Comparison of ENCODE assay signal across 1 cellular context in the genomic region with DNA sequence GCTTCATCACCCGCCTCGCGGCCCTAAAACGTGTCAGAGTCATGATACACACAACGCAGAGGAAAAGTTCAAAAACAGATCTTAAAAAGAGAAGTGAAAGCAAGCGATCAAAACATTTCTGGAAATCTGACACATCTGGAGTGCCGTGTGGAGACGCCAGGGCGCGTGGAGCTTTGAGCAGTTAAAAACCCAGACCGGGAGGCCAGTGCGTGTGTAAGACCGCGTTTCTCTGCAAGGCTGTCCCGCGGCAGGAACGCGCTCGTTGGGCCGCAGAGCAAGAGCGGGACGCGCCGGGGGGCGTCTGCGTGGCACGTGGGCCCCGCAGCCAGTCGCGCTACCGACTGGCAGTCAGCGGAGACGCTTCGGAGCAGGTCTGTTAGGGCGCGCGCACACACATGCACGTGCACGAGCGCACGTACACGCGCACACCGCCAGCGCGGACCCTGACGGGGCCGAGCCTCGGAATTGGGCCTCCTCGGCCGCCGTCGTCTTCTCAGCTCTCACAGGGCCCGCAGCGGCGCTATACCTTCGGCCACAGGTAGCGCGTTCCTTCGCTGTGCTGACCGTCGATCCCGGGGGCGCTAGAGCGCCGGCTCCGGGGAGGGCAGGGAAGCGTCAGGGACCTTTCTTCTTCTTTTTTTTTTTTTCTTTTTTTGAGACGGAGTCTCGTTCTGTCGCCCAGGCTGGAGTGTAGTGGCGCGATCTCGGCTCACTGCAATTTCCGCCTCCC.
TF ChIP-seq lines count a peak whose summit lies in the region.

No MANE protein-coding gene starts in this region.

TF ChIP-seq in HepG2, 621 proteins besides CTCF, POLR2A, EP300 and RAD21 (continued from another document and continues in another):
- peak; percentile 68 for TF ChIP-seq AHDC1 (CRISPR knock-in tag; IDR thresholded peaks at IDR 0.05; ENCODE audit: borderline replicate concordance)
- 0 out of 2 replicates have a peak, but pooled peaks have one; percentile 60 for TF ChIP-seq ISX (CRISPR knock-in tag; conservative IDR thresholded peaks at IDR 0.05)
- no peak for TF ChIP-seq HNRNPH1 (optimal IDR thresholded peaks at IDR 0.05; ENCODE audit: low read depth, low read length)
- TF ChIP-seq ZNF224 (CRISPR knock-in tag; IDR thresholded peaks at IDR 0.05), result 0 out of 2 replicates have a peak, but pooled peaks have one; percentile 60
- peak; percentile 58 for TF ChIP-seq FOXA3 (CRISPR knock-in tag; IDR thresholded peaks at IDR 0.05)
- peak; percentile 38 for TF ChIP-seq AGO1 (IDR thresholded peaks at IDR 0.05; ENCODE audit: low read depth, low read length, poor library complexity, severe bottlenecking)
- TF ChIP-seq XBP1 (CRISPR knock-in tag; IDR thresholded peaks at IDR 0.05), result peak; percentile 62; the same call in 1 of the 2 replicates
- TF ChIP-seq KDM1A (CRISPR knock-in tag; IDR thresholded peaks at IDR 0.05), result no peak
- TF ChIP-seq FOXO1 (CRISPR knock-in tag; IDR thresholded peaks at IDR 0.05), result no peak; the same call in 1 of the 2 replicates
- no peak for TF ChIP-seq JARID2 (CRISPR knock-in tag; IDR thresholded peaks at IDR 0.05; ENCODE audit: insufficient replicate concordance)
- peak; percentile 76; the same call in 1 of the 2 replicates for TF ChIP-seq ADNP (CRISPR knock-in tag; IDR thresholded peaks at IDR 0.05)
- peak; percentile 92 for TF ChIP-seq ZNF800 (CRISPR knock-in tag; IDR thresholded peaks at IDR 0.05)
- TF ChIP-seq ZNF883 (CRISPR knock-in tag; IDR thresholded peaks at IDR 0.05; ENCODE audit: not compliant biosample characterization), result peak; percentile 88
- TF ChIP-seq KLF15 (CRISPR knock-in tag; IDR thresholded peaks at IDR 0.05; ENCODE audit: borderline replicate concordance), result peak; percentile 90; the same call in 1 of the 2 replicates
- TF ChIP-seq E2F2 (CRISPR knock-in tag; IDR thresholded peaks at IDR 0.05; ENCODE audit: borderline replicate concordance), result 0 out of 2 replicates have a peak, but pooled peaks have one; percentile 45
- 0 out of 2 replicates have a peak, but pooled peaks have one; percentile 77 for TF ChIP-seq ARID2 (CRISPR knock-in tag; IDR thresholded peaks at IDR 0.05; ENCODE audit: borderline replicate concordance)
- no peak for TF ChIP-seq ZNF530 (CRISPR knock-in tag; IDR thresholded peaks at IDR 0.05; ENCODE audit: low read depth)
- peak; percentile 59 for TF ChIP-seq PTBP1 (IDR thresholded peaks at IDR 0.05; ENCODE audit: low read depth, low read length, poor library complexity, severe bottlenecking)
- TF ChIP-seq ZFP37 (CRISPR knock-in tag; IDR thresholded peaks at IDR 0.05; ENCODE audit: borderline replicate concordance), result peak; percentile 94
- TF ChIP-seq FOSL2 (CRISPR knock-in tag; IDR thresholded peaks at IDR 0.05), result peak; percentile 35
- peak; percentile 53; the same call in 1 of the 2 replicates for TF ChIP-seq NR1H2 (CRISPR knock-in tag; IDR thresholded peaks at IDR 0.05; ENCODE audit: borderline replicate concordance, low read depth)
- TF ChIP-seq, protein P1, sequence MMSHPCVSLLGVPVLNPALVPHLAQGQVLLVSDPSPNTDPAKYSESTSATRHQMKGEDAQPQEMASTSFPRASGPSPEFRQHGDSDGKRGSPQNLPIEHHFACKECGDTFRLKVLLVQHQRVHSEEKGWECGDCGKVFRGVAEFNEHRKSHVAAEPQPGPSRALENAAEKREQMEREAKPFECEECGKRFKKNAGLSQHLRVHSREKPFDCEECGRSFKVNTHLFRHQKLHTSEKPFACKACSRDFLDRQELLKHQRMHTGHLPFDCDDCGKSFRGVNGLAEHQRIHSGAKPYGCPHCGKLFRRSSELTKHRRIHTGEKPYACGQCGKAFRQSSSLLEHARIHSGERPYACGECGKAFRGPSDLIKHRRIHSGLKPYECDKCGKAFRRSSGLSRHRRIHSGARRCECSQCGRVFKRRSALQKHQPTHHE (CRISPR knock-in tag; IDR thresholded peaks at IDR 0.05; ENCODE audit: borderline replicate concordance), result peak; percentile 79
- TF ChIP-seq ZNF24 (IDR thresholded peaks at IDR 0.05), result 0 out of 2 replicates have a peak, but pooled peaks have one; percentile 33
- peak; percentile 68; the same call in 1 of the 2 replicates for TF ChIP-seq ZBTB20 (CRISPR knock-in tag; IDR thresholded peaks at IDR 0.05; ENCODE audit: borderline replicate concordance, low read depth)
- 0 out of 2 replicates have a peak, but pooled peaks have one; percentile 62 for TF ChIP-seq ZNF567 (CRISPR knock-in tag; IDR thresholded peaks at IDR 0.05; ENCODE audit: borderline replicate concordance)
- peak; percentile 34; the same call in 1 of the 2 replicates for TF ChIP-seq ZNF124 (CRISPR knock-in tag; IDR thresholded peaks at IDR 0.05)
- TF ChIP-seq ARHGAP35 (CRISPR knock-in tag; IDR thresholded peaks at IDR 0.05; ENCODE audit: borderline replicate concordance), result peak; percentile 97
- TF ChIP-seq EHMT2 (IDR thresholded peaks at IDR 0.05; ENCODE audit: borderline replicate concordance, low read depth, low read length), result no peak; the same call in 1 of the 2 replicates
- TF ChIP-seq CHCHD3 (CRISPR knock-in tag; IDR thresholded peaks at IDR 0.05), result 0 out of 2 replicates have a peak, but pooled peaks have one; percentile 81
- TF ChIP-seq HOMEZ (CRISPR knock-in tag; IDR thresholded peaks at IDR 0.05; ENCODE audit: low read depth), result peak; percentile 74
- TF ChIP-seq ZNF703 (CRISPR knock-in tag; IDR thresholded peaks at IDR 0.05; ENCODE audit: borderline replicate concordance), result peak; percentile 63; the same call in 1 of the 2 replicates
- no peak for TF ChIP-seq ZNF503 (CRISPR knock-in tag; IDR thresholded peaks at IDR 0.05)
- TF ChIP-seq MED8 (CRISPR knock-in tag; IDR thresholded peaks at IDR 0.05; ENCODE audit: insufficient replicate concordance), result no peak
- TF ChIP-seq YEATS4 (CRISPR knock-in tag; IDR thresholded peaks at IDR 0.05; ENCODE audit: borderline replicate concordance), result peak; percentile 79
- TF ChIP-seq LCORL (IDR thresholded peaks at IDR 0.05), result no peak
- TF ChIP-seq LCORL (CRISPR knock-in tag; IDR thresholded peaks at IDR 0.05), result peak; percentile 62; the same call in 1 of the 2 replicates
- no peak for TF ChIP-seq KAT2B (IDR thresholded peaks at IDR 0.05; ENCODE audit: borderline replicate concordance, low read depth, low read length)
- TF ChIP-seq TEAD3 (CRISPR knock-in tag; optimal IDR thresholded peaks at IDR 0.05; ENCODE audit: borderline replicate concordance), result peak; percentile 62
- TF ChIP-seq ZNF687 (CRISPR knock-in tag; IDR thresholded peaks at IDR 0.05), result peak; percentile 99
- TF ChIP-seq HMG20B (CRISPR knock-in tag; conservative IDR thresholded peaks at IDR 0.05), result no peak
- no peak for TF ChIP-seq ZNF382 (CRISPR knock-in tag; IDR thresholded peaks at IDR 0.05; ENCODE audit: borderline replicate concordance)
